Comparison of ENCODE assay signal across 1 cellular context in the genomic region with DNA sequence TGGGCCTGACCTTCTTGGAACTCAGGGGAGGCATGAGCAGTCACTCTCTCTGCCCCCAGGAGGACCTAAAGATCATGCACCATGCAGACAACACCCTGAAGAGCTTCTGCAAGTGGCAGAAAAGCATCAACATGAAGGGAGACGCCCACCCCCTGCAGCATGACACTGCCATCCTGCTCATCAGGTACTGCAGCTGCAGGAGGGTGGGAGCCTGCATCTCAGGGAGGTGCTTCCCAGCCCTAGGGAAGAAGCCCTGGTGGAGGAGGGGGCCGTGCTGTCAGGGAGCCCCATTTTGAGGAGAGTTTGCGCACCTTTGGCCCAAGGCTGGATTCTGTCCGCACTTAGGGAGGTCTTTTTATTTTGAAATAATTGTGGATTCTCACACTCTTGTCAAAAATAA. TPM values are rescaled to one million over a fixed set of nuclear protein-coding genes. Genes with fewer than 3 reads are reported as not detected.
"Had no signal": no experiment of that assay in that cellular context is flagged by ENCODE, and none has a peak within 500 bp of the region (broad histone marks: within the 10 kb centered on the region; RNA-seq: fewer than 3 reads in every experiment).

No MANE protein-coding gene starts in this region.

RNA-seq across cellular contexts. Expression of a gene that starts 42.1 kb away (rescaled TPM):
- total RNA-seq: SK-MEL-5 had no signal
